8 cellular contexts compared by ENCODE assay signal in the genomic region with DNA sequence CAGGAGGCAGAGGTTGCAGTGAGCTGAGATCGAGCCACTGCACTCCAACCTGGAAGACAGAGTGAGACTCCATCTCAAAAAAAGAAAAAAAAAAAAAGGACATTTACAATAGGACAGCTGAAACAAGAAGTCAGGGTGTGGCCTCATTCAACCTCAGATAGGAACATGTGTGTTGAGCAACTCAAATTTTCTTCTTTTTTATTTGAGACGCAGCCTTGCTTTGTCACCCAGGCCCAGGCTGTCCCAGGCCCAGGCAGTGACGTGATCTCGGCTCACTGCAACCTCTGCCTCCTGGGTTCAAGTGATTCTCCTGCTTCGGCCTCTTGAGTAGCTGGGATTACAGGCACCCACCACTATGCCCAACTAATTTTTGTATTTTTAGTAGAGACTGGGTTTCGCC. TPM values are rescaled to one million over a fixed set of nuclear protein-coding genes. Genes with fewer than 3 reads are reported as not detected.
DNase-seq lines count a peak whose midpoint lies in the region; ATAC-seq, FAIRE-seq and TF ChIP-seq lines count a peak whose summit lies in the region.
"Not testable (repeated sequence)": the region's sequence is repeated elsewhere in the genome, so short reads cannot be mapped to it uniquely, and the experiment has no call there.

No MANE protein-coding gene starts in this region.

- DNase-seq in HL-60 (ENCODE audit: low read depth in 1 of 2, low spot score in 1 of 2) = peak; percentile 48 to 73
- DNase-seq in MV-4-11 (lab: John Stamatoyannopoulos, UW) = peak; percentile 87
- peak; percentile 43 for DNase-seq in NOMO-1 treated with dmso at 0.1 percent for 144 hours (lab: John Stamatoyannopoulos, UW; ENCODE audit: unreplicated experiment)
- not testable (repeated sequence) for DNase-seq in RWPE1 (ENCODE audit: low spot score); T-helper 17 cell
- DNase-seq in K562 (ENCODE audit: extremely low read depth in 1 of 4, low spot score in 3 of 4) = peak in 1 of 4 experiments; percentile 9
- peak; percentile 53 for DNase-seq in mesenteric fat pad (ENCODE audit: low spot score)
- peak; percentile 61 for DNase-seq in upper lobe of right lung

- not testable (repeated sequence) for H3K36me3 ChIP-seq in K562 (ENCODE audit: control insufficient read depth, insufficient read depth, low read length); upper lobe of right lung

- not testable (repeated sequence) for TF ChIP-seq RAD21 in K562 (CRISPR knock-in tag; conservative IDR thresholded peaks at IDR 0.05 in 1 of 2, IDR thresholded peaks at IDR 0.05 in 1 of 2)

- WGBS in K562 (ENCODE audit: insufficient coverage, low coverage, missing lambda C conversion rate) = 62% methylated on average over 6 of the region's 6 CpGs

- not testable (repeated sequence) for TF ChIP-seq CTCF in HL-60 (IDR thresholded peaks at IDR 0.05; ENCODE audit: insufficient read depth, low read length); RWPE1 (conservative IDR thresholded peaks at IDR 0.05; ENCODE audit: low read depth); K562 (IDR thresholded peaks at IDR 0.05 in 2 of 3, conservative IDR thresholded peaks at IDR 0.05 in 1 of 3; ENCODE audit: insufficient read depth in 2 of 3, low read depth in 1 of 3, low read length in 3 of 3); upper lobe of right lung (IDR thresholded peaks at IDR 0.05)

- not testable (repeated sequence) for H3K27me3 Mint-ChIP-seq in T-helper 17 cell

- H3K9me1 ChIP-seq in K562 (ENCODE audit: control insufficient read depth, insufficient read depth, low read length) = not testable (repeated sequence)

- H3K4me1 ChIP-seq in K562 (replicated peaks in 1 of 2; ENCODE audit: control insufficient read depth in 2 of 2, insufficient read depth in 2 of 2, low read length in 2 of 2) = peaks cover 6 to 10% of the 10 kb centered on the region in 2 experiments; a peak in 3 of 5 replicates
- H3K4me1 ChIP-seq in upper lobe of right lung = not testable (repeated sequence)

- FAIRE-seq in K562 (lab: Jason Lieb, UNC) = not testable (repeated sequence)

- H3K9me3 ChIP-seq in T-helper 17 cell (ENCODE audit: control insufficient read depth, low read length, poor library complexity, severe bottlenecking); K562 (replicated peaks; ENCODE audit: control insufficient read depth, insufficient read depth, low read depth, low read length); upper lobe of right lung: not testable (repeated sequence)

- not testable (repeated sequence) for TF ChIP-seq POLR2A in K562 (conservative IDR thresholded peaks at IDR 0.05)

- H3K36me3 Mint-ChIP-seq in T-helper 17 cell (ENCODE audit: low read depth) = not testable (repeated sequence)

- ATAC-seq in T-helper 17 cell, K562: not testable (repeated sequence)
- ATAC-seq in upper lobe of right lung = peak; percentile 75

- POLR2A ChIA-PET in RWPE1 (lab: Yijun Ruan, JAX; ENCODE audit: low non-redundant PET) = not testable (repeated sequence)
- POLR2A ChIA-PET in K562 (lab: Yijun Ruan, JAX) = interaction anchor here (0.6 to 1.1 kb wide), 2 partner anchors 8 to 43 kb away, joined by 3 to 4 read pairs; no protein-coding TSS in a partner anchor

- in situ Hi-C loops in K562 (cut with MboI) = not testable (repeated sequence)

- H3K27ac Mint-ChIP-seq in T-helper 17 cell = peak overlapping the region; percentile 53

- not testable (repeated sequence) for H3K9ac ChIP-seq in K562 (ENCODE audit: insufficient read depth in 1 of 2, low read depth in 2 of 2, low read length in 2 of 2)

- intact Hi-C loops in K562 (cut with micrococcal nuclease); upper lobe of right lung (cut with DNase I): not testable (repeated sequence)

- H3K4me2 ChIP-seq in K562 (ENCODE audit: insufficient read depth, low read length) = not testable (repeated sequence)

- not testable (repeated sequence) for H2AFZ ChIP-seq in K562 (ENCODE audit: low read depth, low read length)

- not testable (repeated sequence) for H3K4me3 ChIP-seq in HL-60 (replicated peaks; ENCODE audit: insufficient read depth, low read length); K562; upper lobe of right lung

- not testable (repeated sequence) for H3K4me1 Mint-ChIP-seq in T-helper 17 cell

- not testable (repeated sequence) for BruUV-seq in K562 (replicated peaks; lab: Mats Ljungman, UMichigan)

- not testable (repeated sequence) for H4K20me1 ChIP-seq in K562 (replicated peaks; ENCODE audit: control insufficient read depth, insufficient read depth, low read length)

- TF ChIP-seq EP300 in K562 (IDR thresholded peaks at IDR 0.05; ENCODE audit: low read length) = not testable (repeated sequence)

- not testable (repeated sequence) for H3K79me2 ChIP-seq in K562 (ENCODE audit: control insufficient read depth, insufficient read depth, low read length)

- H3K27me3 ChIP-seq in HL-60 (ENCODE audit: insufficient read depth, poor library complexity, severe bottlenecking); K562 (ENCODE audit: control insufficient read depth in 2 of 2, insufficient read depth in 2 of 2, low read length in 2 of 2); upper lobe of right lung: not testable (repeated sequence)

- not testable (repeated sequence) for H3K27ac ChIP-seq in HL-60 (replicated peaks); K562 (ENCODE audit: extremely low read depth, low read depth, low read length); upper lobe of right lung
- H3K27ac ChIP-seq in RWPE1 = peak overlapping the region; percentile 30

- not testable (repeated sequence) for H3K4me3 Mint-ChIP-seq in T-helper 17 cell

- CTCF ChIA-PET in RWPE1 (lab: Yijun Ruan, JAX); K562 (lab: Yijun Ruan, JAX; ENCODE audit: low intra/inter-chr PET ratio): not testable (repeated sequence)

TF ChIP-seq in K562, 482 proteins besides CTCF, POLR2A, EP300 and RAD21:
- TF ChIP-seq ZNF384 (IDR thresholded peaks at IDR 0.05; ENCODE audit: low read depth, low read length) = peak; percentile 51; the same call in 1 of the 2 replicates
- peak; percentile 90 for TF ChIP-seq CEBPB (tag; IDR thresholded peaks at IDR 0.05)
- peak; percentile 64; the same call in 1 of the 2 replicates for TF ChIP-seq ADNP (tag; IDR thresholded peaks at IDR 0.05)
- TF ChIP-seq ZFX (CRISPR knock-in tag; IDR thresholded peaks at IDR 0.05) = 0 out of 2 replicates have a peak, but pooled peaks have one; percentile 15

RNA-seq across cellular contexts. Expression of gene ABCC1, which starts 12.6 kb away (rescaled TPM):
- total RNA-seq in T-helper 17 cell (10 to 100 TPM; 66.0 to 67.0 TPM), K562 (2014; rRNA removed) (12.5 and 15.7 TPM in 2 replicates), K562 (2014; rRNA removed; fragmentation: Illumina TruSeq; extraction: Trizol) (9.5 and 10.0 TPM in 2 replicates), K562 (2015; rRNA removed; fragmentation: Illumina TruSeq; extraction: Trizol) (7.4 and 8.8 TPM in 2 replicates), K562 (2021) (39.9 and 41.6 TPM in 2 replicates), mesenteric fat pad (42.8 TPM), upper lobe of right lung (50.6 TPM)
- total RNA-seq in K562 (2011; cell fraction: chromatin; rRNA removed; ENCODE audit: low replicate concordance) = 141 and 264 TPM in 2 replicates
- 136 and 143 TPM in 2 replicates for total RNA-seq in K562 (2011; cell fraction: nucleolus; rRNA removed)
- total RNA-seq in K562 (2011; cell fraction: nucleoplasm; rRNA removed) = 122 and 132 TPM in 2 replicates
- polyA plus RNA-seq in K562 (2011; rRNA removed) (9.9 and 13.8 TPM in 2 replicates), K562 (2014; fragmentation: Illumina TruSeq; extraction: Trizol) (27.2 and 27.9 TPM in 2 replicates), K562 (2014; fragmentation: Nextera tagmentation; extraction: Ambion mirVana) (1 to 10 TPM; 3.9 to 4.4 TPM), K562 (2014; rRNA removed) (14.2 and 15.6 TPM in 2 replicates)
- polyA plus RNA-seq in K562 (2011; cell fraction: cytosol; rRNA removed) = 13.3 and 15.4 TPM in 2 replicates
- 35.3 and 52.6 TPM in 2 replicates for polyA plus RNA-seq in K562 (2011; cell fraction: nucleus; rRNA removed)
- 32.3 and 37.8 TPM in 2 replicates for polyA plus RNA-seq in K562 (2012)
- 35.0 and 39.8 TPM in 2 replicates for polyA minus RNA-seq in K562 (2011; rRNA and poly(A)+ RNA removed)
- polyA minus RNA-seq in K562 (2011; cell fraction: cytosol; rRNA and poly(A)+ RNA removed) = 36.8 and 44.5 TPM in 2 replicates
- polyA minus RNA-seq in K562 (2011; cell fraction: nucleus; rRNA and poly(A)+ RNA removed) = 28.7 and 39.2 TPM in 2 replicates

RNA-seq across cellular contexts. Expression of gene CEP20, which starts 48.4 kb away (rescaled TPM):
- total RNA-seq in T-helper 17 cell (10 to 100 TPM; 16.3 to 20.4 TPM), K562 (2014; rRNA removed) (41.3 and 44.9 TPM in 2 replicates), K562 (2014; rRNA removed; fragmentation: Illumina TruSeq; extraction: Trizol) (102 and 119 TPM in 2 replicates), K562 (2015; rRNA removed; fragmentation: Illumina TruSeq; extraction: Trizol) (91.8 and 104 TPM in 2 replicates), K562 (2021) (61.2 and 74.2 TPM in 2 replicates), mesenteric fat pad (31.4 TPM), upper lobe of right lung (30.3 TPM)
- total RNA-seq in K562 (2011; cell fraction: chromatin; rRNA removed; ENCODE audit: low replicate concordance) = 16.8 and 17.6 TPM in 2 replicates
- total RNA-seq in K562 (2011; cell fraction: nucleolus; rRNA removed) = 6.5 and 8.6 TPM in 2 replicates
- total RNA-seq in K562 (2011; cell fraction: nucleoplasm; rRNA removed) = 16.4 and 23.5 TPM in 2 replicates
- polyA plus RNA-seq in K562 (2011; rRNA removed) (117 and 119 TPM in 2 replicates), K562 (2014; fragmentation: Illumina TruSeq; extraction: Trizol) (93.3 and 113 TPM in 2 replicates), K562 (2014; fragmentation: Nextera tagmentation; extraction: Ambion mirVana) (100 to 1,000 TPM; 107 to 150 TPM), K562 (2014; rRNA removed) (66.4 and 70.1 TPM in 2 replicates)
- polyA plus RNA-seq in K562 (2011; cell fraction: cytosol; rRNA removed) = 15.8 and 39.6 TPM in 2 replicates
- 12.5 and 15.1 TPM in 2 replicates for polyA plus RNA-seq in K562 (2011; cell fraction: nucleus; rRNA removed)
- polyA plus RNA-seq in K562 (2012) = 63.4 and 74.9 TPM in 2 replicates
- 62.0 and 96.6 TPM in 2 replicates for polyA minus RNA-seq in K562 (2011; rRNA and poly(A)+ RNA removed)
- 27.4 and 29.0 TPM in 2 replicates for polyA minus RNA-seq in K562 (2011; cell fraction: cytosol; rRNA and poly(A)+ RNA removed)
- polyA minus RNA-seq in K562 (2011; cell fraction: nucleus; rRNA and poly(A)+ RNA removed) = 5.4 and 10.9 TPM in 2 replicates
